In genomic region chr10:104415526-104416165, GRCh38 we compare ENCODE assay signal across 22 cellular contexts.
"Had no signal": no experiment of that assay in that cellular context is flagged by ENCODE, and none has a peak within 500 bp of the region (broad histone marks: within the 10 kb centered on the region; RNA-seq: fewer than 3 reads in every experiment).

No MANE protein-coding gene starts in this region.

- H3K4me3 ChIP-seq: SK-N-MC had no signal

- DNase-seq: activated CD4-positive, alpha-beta memory T cell treated with anti-CD3 and anti-CD28 coated beads, Interleukin-2, amount 10 ng/mL, durations not matched to agents 7 days and 5 days; activated CD4-positive, alpha-beta T cell treated with anti-CD3 and anti-CD28 coated beads for 36 hours; activated CD4-positive, alpha-beta T cell treated with anti-CD3 and anti-CD28 coated beads, Interleukin-2, amount 50 U/mL, for 1 hour; activated gamma-delta T cell; activated naive CD4-positive, alpha-beta T cell treated with anti-CD3 and anti-CD28 coated beads for 36 hours; activated T-cell treated with anti-CD3 and anti-CD28 coated beads for 4 hours; activated T-cell treated with anti-CD3 and anti-CD28 coated beads, Interleukin-2, amount 50 U/mL, for 48 hours; amygdala; Kasumi-1; KBM-7; NCI-H1048; NCI-H146; NCI-H187 treated with DMSO at 0.1 percent for 48 hours; NCI-H2081 treated with DMSO at 0.1 percent for 48 hours; NCI-H446; NCI-H524; T-helper 1 cell had no signal

- ATAC-seq: activated CD4-positive, alpha-beta T cell treated with anti-CD3 and anti-CD28 coated beads for 36 hours; activated T-helper 17 cell treated with anti-CD3 and anti-CD28 coated beads, Interleukin-2, amount 50 U/mL, for 72 hours; Right ventricle myocardium inferior had no signal

- FAIRE-seq: astrocyte had no signal

- H3K27ac ChIP-seq: SK-N-MC, VCaP had no signal
